Comparison of ENCODE assay signal across 8 cellular contexts in the genomic region with DNA sequence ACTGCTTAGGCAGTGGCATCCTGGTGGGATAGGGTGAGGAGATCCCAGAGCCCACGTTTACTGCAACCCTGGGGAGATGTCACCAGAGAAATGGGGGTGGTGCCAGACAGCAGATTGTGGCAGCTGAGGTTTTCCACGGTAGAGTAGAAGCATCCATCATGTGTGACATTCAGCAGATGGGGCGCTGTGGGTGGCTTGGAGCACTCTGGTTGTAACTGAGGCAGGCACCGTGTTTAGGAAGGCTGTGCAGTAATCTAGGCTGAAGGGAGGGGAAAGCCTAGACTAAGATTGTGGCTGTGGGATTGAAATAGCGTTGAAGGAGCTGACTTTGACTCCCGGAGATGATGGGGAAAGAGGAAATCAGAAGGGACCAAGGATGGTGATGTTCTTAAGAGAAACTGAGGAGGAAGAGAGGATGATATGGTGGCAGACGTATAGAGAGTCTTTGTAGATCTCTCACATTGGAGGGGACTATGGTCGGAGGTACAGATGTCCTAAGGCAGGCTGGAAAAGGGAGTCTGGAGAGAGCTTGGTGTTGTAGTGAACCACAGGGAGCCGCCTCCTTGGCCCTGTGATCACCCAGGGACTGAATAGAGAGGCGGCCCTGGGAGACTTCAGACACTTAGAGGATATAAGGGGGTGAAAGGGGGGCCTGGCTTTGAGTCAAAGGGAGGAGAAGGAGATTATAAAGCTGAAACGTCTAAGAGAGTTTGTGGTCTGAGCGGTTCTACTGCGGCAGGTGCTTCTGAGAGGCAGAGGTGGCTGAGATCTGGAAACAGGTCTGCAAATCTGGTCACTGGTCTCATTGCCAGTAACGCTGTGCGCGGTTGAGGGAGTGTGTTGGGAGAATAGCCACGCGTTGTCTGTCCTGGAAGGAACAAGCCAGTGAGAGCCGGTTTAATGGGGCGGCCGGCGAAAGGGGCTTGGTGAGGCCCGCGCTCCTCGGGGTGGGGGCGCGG. TPM values are rescaled to one million over a fixed set of nuclear protein-coding genes. Genes with fewer than 3 reads are reported as not detected.
DNase-seq lines count a peak whose midpoint lies in the region; ATAC-seq and TF ChIP-seq lines count a peak whose summit lies in the region.

No MANE protein-coding gene starts in this region.

- H3K4me1 ChIP-seq in Loucy (ENCODE audit: insufficient read depth, low read length, poor library complexity, severe bottlenecking) (peaks cover 41% of the 10 kb centered on the region), right cardiac atrium (ENCODE audit: control insufficient read depth, insufficient read depth, low read length) (peaks cover 5% of the 10 kb centered on the region)

- intact Hi-C loops in right cardiac atrium (cut with DNase I), result no loop called here

- peak; percentile 26; the same call in 1 of the 2 replicates for TF ChIP-seq CTCF in Loucy (conservative IDR thresholded peaks at IDR 0.05; ENCODE audit: low read length)
- no peak for TF ChIP-seq CTCF in retinal pigment epithelial cell (conservative IDR thresholded peaks at IDR 0.05; ENCODE audit: low read depth, low read length)

- peaks cover 20% of the 10 kb centered on the region for H4K20me1 ChIP-seq in Loucy (ENCODE audit: insufficient read depth, low read length, poor library complexity, severe bottlenecking)

- H3K79me2 ChIP-seq in Loucy (ENCODE audit: insufficient read depth, low read length), result peaks cover 69% of the 10 kb centered on the region

- H3F3A ChIP-seq in Loucy (ENCODE audit: low read depth), result 0 out of 2 replicates have a peak, but pooled peaks cover 7% of the 10 kb centered on the region

- in situ Hi-C loops in ACHN (cut with HindIII; ENCODE audit: low pct_ligation_motif_present, low pct_unique_long_range_greater_than_20kb, low sequenced_read_pairs), result no loop called here

- peak overlapping the region; percentile 88 for H3K4me2 ChIP-seq in Loucy (ENCODE audit: low read depth, low read length, poor library complexity, severe bottlenecking)

- WGBS in right cardiac atrium, result 6% methylated on average over 27 of the region's 27 CpGs

- no peaks in the 10 kb centered on the region for H3K9me2 ChIP-seq in Loucy (replicated peaks; ENCODE audit: low read depth, low read length)

- H3K27me3 ChIP-seq in Loucy (ENCODE audit: insufficient read depth, low read length, poor library complexity, severe bottlenecking), result no peaks in the 10 kb centered on the region
- H3K27me3 ChIP-seq in right cardiac atrium (ENCODE audit: control insufficient read depth, insufficient read depth), result no peaks in the 10 kb centered on the region

- peak overlapping the region; percentile 79 for H3K27ac ChIP-seq in right cardiac atrium (ENCODE audit: low read length)

- ATAC-seq in right cardiac atrium, result peak in 1 of 2 donors; percentile 1

- no peaks in the 10 kb centered on the region for H3K36me3 ChIP-seq in Loucy (ENCODE audit: insufficient read depth, low read length)

- H3K9me3 ChIP-seq in Loucy (ENCODE audit: insufficient read depth, low read depth, low read length), result no peaks in the 10 kb centered on the region
- no peaks in the 10 kb centered on the region for H3K9me3 ChIP-seq in right cardiac atrium (ENCODE audit: control insufficient read depth, low read length)

- H3K4me3 ChIP-seq in Loucy (ENCODE audit: low read length, poor library complexity, severe bottlenecking) (peak overlapping the region; percentile 80), right cardiac atrium (ENCODE audit: low read length) (peak overlapping the region; percentile 95), retinal pigment epithelial cell (ENCODE audit: low read length) (peak overlapping the region; percentile 86)

- DNase-seq in ACHN, result peak; percentile 42
- peak; percentile 5 for DNase-seq in GM19238 (ENCODE audit: insufficient read length, low spot score)
- DNase-seq in activated effector memory CD4-positive, alpha-beta T cell treated with anti-CD3 and anti-CD28 coated beads, Interleukin-2, amount 50 U/mL, for 16 hours, result peak; percentile 78
- no peak for DNase-seq in right cardiac atrium
- no peak for DNase-seq in retinal pigment epithelial cell (ENCODE audit: low read depth)
- DNase-seq in DMS153 treated with DMSO at 0.1 percent for 48 hours (lab: John Stamatoyannopoulos, UW; ENCODE audit: unreplicated experiment), result no peak
- no peak for DNase-seq in NCI-H82 (lab: John Stamatoyannopoulos, UW)

- H3K9ac ChIP-seq in Loucy (ENCODE audit: low read depth, low read length, poor library complexity, severe bottlenecking), result peak overlapping the region; percentile 88

- H2AFZ ChIP-seq in Loucy (ENCODE audit: low read length), result peak overlapping the region; percentile 75

RNA-seq across cellular contexts. Expression of a gene that starts 0.8 kb away (rescaled TPM):
- 10 to 100 TPM; 10.1 to 13.6 (median 11.3) TPM for total RNA-seq in right cardiac atrium
- 8.8 TPM for polyA plus RNA-seq in right cardiac atrium

RNA-seq across cellular contexts. Expression of a gene that starts 45.6 kb away (rescaled TPM):
- 100 to 1,000 TPM; 283 to 475 (median 403) TPM for total RNA-seq in right cardiac atrium
- polyA plus RNA-seq in right cardiac atrium, result 448 TPM

Comparison
In these comparisons a context has a peak if more than half of its experiments do, and no peak if none do; other contexts are left out.
1. DNase-seq: peak in ACHN (single experiment), GM19238 (single experiment) and activated effector memory CD4-positive, alpha-beta T cell treated with anti-CD3 and anti-CD28 coated beads, Interleukin-2, amount 50 U/mL, for 16 hours (single experiment); none in right cardiac atrium (0 of 3), retinal pigment epithelial cell (single experiment), DMS153 treated with DMSO at 0.1 percent for 48 hours (single experiment) and NCI-H82 (single experiment).
2. Peak in every context shown above with its lines, with median percentiles within 50 percentile points of each other: H3K4me3 ChIP-seq.